ENCODE assay signal across 8 cellular contexts in genomic region chr1:172429324-172430127, GRCh38. TPM values are rescaled to one million over a fixed set of nuclear protein-coding genes. Genes with fewer than 3 reads are reported as not detected.
DNase-seq lines count a peak whose midpoint lies in the region; ATAC-seq and TF ChIP-seq lines count a peak whose summit lies in the region.

No MANE protein-coding gene starts in this region.

- DNase-seq in A673 (ENCODE audit: low spot score), result peak; percentile 82
- peak; percentile 33 for DNase-seq in GM10248 (ENCODE audit: extremely low spot score)
- peak; percentile 35 for DNase-seq in NCI-H146 treated with DMSO at 0.1 percent for 48 hours (lab: John Stamatoyannopoulos, UW; ENCODE audit: unreplicated experiment)
- peak; percentile 68 for DNase-seq in SW480 (ENCODE audit: low spot score)
- DNase-seq in dorsolateral prefrontal cortex, result peak in 2 of 10 donors; percentile 9 to 58
- DNase-seq in mesendoderm, result peak; percentile 79
- no peak for DNase-seq in activated T-helper 1 cell treated with anti-CD3 and anti-CD28 coated beads, Interleukin-12 subunit alpha, Interleukin-12 subunit beta, Interleukin-2, Interleukin-4 antibody, amounts not matched to agents 30 ng/mL and 10 ng/mL and 1 ng/mL, durations not matched to agents 14 hours and 24 hours and 36 hours (ENCODE audit: low spot score)

- H3K4me2 ChIP-seq in mesendoderm (ENCODE audit: low read length), result no peak overlapping the region

- 100% methylated on average over 1 of the region's 1 CpG for WGBS in mesendoderm (ENCODE audit: extremely low coverage, insufficient coverage, low lambda C conversion rate)

- intact Hi-C loops in A673 (cut with micrococcal nuclease; ENCODE audit: unreplicated experiment), result loop anchor here (2.0 kb wide), 1 partner anchor 427 kb away; no protein-coding TSS in a partner anchor
- intact Hi-C loops in dorsolateral prefrontal cortex (cut with DNase I), result loop anchor here in 1 of 2 donors (5.0 kb wide), 2 partner anchors 427 to 627 kb away; no protein-coding TSS in a partner anchor
- intact Hi-C loops in activated T-helper 1 cell treated with anti-CD3 and anti-CD28 coated beads, Interleukin-12 subunit alpha, Interleukin-12 subunit beta, Interleukin-2, Interleukin-4 antibody, amounts not matched to agents 30 ng/mL and 10 ng/mL and 1 ng/mL, durations not matched to agents 14 hours and 24 hours and 36 hours (cut with micrococcal nuclease), result loop anchor here (1.0 kb wide), 4 partner anchors 15 to 427 kb away; partner anchors contain the start of gene PIGC

- peaks cover 25% of the 10 kb centered on the region for H3K4me1 Mint-ChIP-seq in activated T-helper 1 cell treated with anti-CD3 and anti-CD28 coated beads, Interleukin-12 subunit alpha, Interleukin-12 subunit beta, Interleukin-2, Interleukin-4 antibody, amounts not matched to agents 30 ng/mL and 10 ng/mL and 1 ng/mL, durations not matched to agents 14 hours and 24 hours and 36 hours (ENCODE audit: low read depth)

- CTCF ChIA-PET in A673 (lab: Charles Lee) (interaction anchor here (0.6 to 0.9 kb wide), 3 partner anchors 14 to 427 kb away, joined by 3 to 4 read pairs (median 3); no protein-coding TSS in a partner anchor), GM10248 (lab: Yijun Ruan, JAX) (interaction anchor here (0.9 to 1.7 kb wide), 4 partner anchors 9 to 290 kb away, joined by 3 to 6 read pairs (median 4); partner anchors contain the start of genes C1orf105 and PIGC)

- no peaks in the 10 kb centered on the region for H3K79me2 ChIP-seq in mesendoderm (ENCODE audit: control insufficient read depth, insufficient read depth, low read length)

- no TSS peak for BruUV-seq in A673 (replicated peaks; lab: Mats Ljungman, UMichigan)

- no peak overlapping the region for H3K9ac ChIP-seq in mesendoderm (ENCODE audit: low read length)

- no peak overlapping the region for H2BK15ac ChIP-seq in mesendoderm (replicated peaks; ENCODE audit: low read depth)

- no peak overlapping the region for H3K56ac ChIP-seq in mesendoderm (ENCODE audit: low read length)

- H3K18ac ChIP-seq in mesendoderm (ENCODE audit: low read length), result no peak overlapping the region

- H3K23ac ChIP-seq in mesendoderm (ENCODE audit: low read length), result no peak overlapping the region

- no peaks in the 10 kb centered on the region for H3K9me3 Mint-ChIP-seq in activated T-helper 1 cell treated with anti-CD3 and anti-CD28 coated beads, Interleukin-12 subunit alpha, Interleukin-12 subunit beta, Interleukin-2, Interleukin-4 antibody, amounts not matched to agents 30 ng/mL and 10 ng/mL and 1 ng/mL, durations not matched to agents 14 hours and 24 hours and 36 hours

- no peak overlapping the region for H4K5ac ChIP-seq in mesendoderm (ENCODE audit: low read length)

- H4K8ac ChIP-seq in mesendoderm (ENCODE audit: low read depth, low read length), result no peak overlapping the region

- no peak overlapping the region for H3K27ac ChIP-seq in A673 (ENCODE audit: low read depth, low read length, poor library complexity, severe bottlenecking)
- H3K27ac ChIP-seq in dorsolateral prefrontal cortex, result no peak overlapping the region
- H3K27ac ChIP-seq in mesendoderm (ENCODE audit: low read depth, low read length), result no peak overlapping the region

- H3K27me3 ChIP-seq in A673 (replicated peaks; ENCODE audit: insufficient read depth, low read depth, low read length, poor library complexity) (no peaks in the 10 kb centered on the region), dorsolateral prefrontal cortex (no peaks in the 10 kb centered on the region), mesendoderm (ENCODE audit: insufficient read depth, low read length, poor library complexity) (no peaks in the 10 kb centered on the region)

- no peaks in the 10 kb centered on the region for H3K27me3 Mint-ChIP-seq in activated T-helper 1 cell treated with anti-CD3 and anti-CD28 coated beads, Interleukin-12 subunit alpha, Interleukin-12 subunit beta, Interleukin-2, Interleukin-4 antibody, amounts not matched to agents 30 ng/mL and 10 ng/mL and 1 ng/mL, durations not matched to agents 14 hours and 24 hours and 36 hours (ENCODE audit: insufficient read depth)

- no peaks in the 10 kb centered on the region for H3K79me1 ChIP-seq in mesendoderm (ENCODE audit: low read length)

- POLR2A ChIA-PET in A673 (lab: Charles Lee; ENCODE audit: low non-redundant PET), result no interaction called here
- POLR2A ChIA-PET in GM10248 (lab: Yijun Ruan, JAX), result no interaction called here

- H3K4me3 ChIP-seq in A673 (ENCODE audit: low read depth, low read length, poor library complexity, severe bottlenecking) (no peak overlapping the region), dorsolateral prefrontal cortex (no peak overlapping the region), mesendoderm (ENCODE audit: low read length) (no peak overlapping the region)

- H3K36me3 ChIP-seq in A673 (ENCODE audit: insufficient read depth, low read length, poor library complexity, severe bottlenecking) (no peaks in the 10 kb centered on the region), mesendoderm (ENCODE audit: control insufficient read depth, insufficient read depth, low read length) (no peaks in the 10 kb centered on the region)

- no peak overlapping the region for H3K27ac Mint-ChIP-seq in activated T-helper 1 cell treated with anti-CD3 and anti-CD28 coated beads, Interleukin-12 subunit alpha, Interleukin-12 subunit beta, Interleukin-2, Interleukin-4 antibody, amounts not matched to agents 30 ng/mL and 10 ng/mL and 1 ng/mL, durations not matched to agents 14 hours and 24 hours and 36 hours

- H2AK5ac ChIP-seq in mesendoderm (ENCODE audit: low read length), result no peak overlapping the region

- no peak overlapping the region for H3K4ac ChIP-seq in mesendoderm (ENCODE audit: low read depth, low read length)

- no peak overlapping the region for H2BK120ac ChIP-seq in mesendoderm (ENCODE audit: low read depth, low read length)

- no peak overlapping the region for H3K4me3 Mint-ChIP-seq in activated T-helper 1 cell treated with anti-CD3 and anti-CD28 coated beads, Interleukin-12 subunit alpha, Interleukin-12 subunit beta, Interleukin-2, Interleukin-4 antibody, amounts not matched to agents 30 ng/mL and 10 ng/mL and 1 ng/mL, durations not matched to agents 14 hours and 24 hours and 36 hours

- no peaks in the 10 kb centered on the region for H3K4me1 ChIP-seq in A673 (ENCODE audit: insufficient read depth, low read length, poor library complexity, severe bottlenecking)
- H3K4me1 ChIP-seq in mesendoderm (ENCODE audit: control insufficient read depth, low read depth, low read length), result no peaks in the 10 kb centered on the region

- no peaks in the 10 kb centered on the region for H3K9me3 ChIP-seq in A673 (ENCODE audit: low read depth, low read length, poor library complexity, severe bottlenecking)

- H3K36me3 Mint-ChIP-seq in activated T-helper 1 cell treated with anti-CD3 and anti-CD28 coated beads, Interleukin-12 subunit alpha, Interleukin-12 subunit beta, Interleukin-2, Interleukin-4 antibody, amounts not matched to agents 30 ng/mL and 10 ng/mL and 1 ng/mL, durations not matched to agents 14 hours and 24 hours and 36 hours (ENCODE audit: low read depth), result peaks cover 7% of the 10 kb centered on the region

- no peak for ATAC-seq in GM21737 (IDR thresholded peaks at IDR 0.05; ENCODE audit: unreplicated experiment)

- TF ChIP-seq CTCF in A673 (conservative IDR thresholded peaks at IDR 0.05; ENCODE audit: low read depth, low read length), result peak; percentile 92
- TF ChIP-seq CTCF in GM10248 (IDR thresholded peaks at IDR 0.05; ENCODE audit: control extremely low read depth, extremely low read depth, low read depth, missing control alignments), result peak; percentile 63
- peak; percentile 48 to 93 (median 80) for TF ChIP-seq CTCF in dorsolateral prefrontal cortex (IDR thresholded peaks at IDR 0.05 in 54 of 56, conservative IDR thresholded peaks at IDR 0.05 in 2 of 56; ENCODE audit: low read depth in 1 of 56, partially characterized antibody in 56 of 56)

- H2BK5ac ChIP-seq in mesendoderm (ENCODE audit: low read length), result no peak overlapping the region

RNA-seq across cellular contexts. Expression of gene C1orf105, which starts 9.0 kb away (rescaled TPM):
- total RNA-seq in A673 (2021) (not detected in 2 replicates), dorsolateral prefrontal cortex (1 to 10 TPM in 7 of 120 experiments, under 1 TPM in 8, not detected in 105; 0.43 to 2.8 (median 0.66) TPM)
- polyA plus RNA-seq in mesendoderm (2013, experiment 1 of 2), result not detected
- not detected for polyA plus RNA-seq in mesendoderm (2013, experiment 2 of 2)
- not detected in 2 replicates for total RNA-seq in activated T-helper 1 cell treated with anti-CD3 and anti-CD28 coated beads, Interleukin-12 subunit alpha, Interleukin-12 subunit beta, Interleukin-2, Interleukin-4 antibody, amounts not matched to agents 30 ng/mL and 10 ng/mL and 1 ng/mL, durations not matched to agents 14 hours and 24 hours and 36 hours

RNA-seq across cellular contexts. Expression of gene PIGC, which starts 14.3 kb away (rescaled TPM):
- total RNA-seq in A673 (2021), result 21.0 and 23.6 TPM in 2 replicates
- 10 to 100 TPM; 10.6 to 22.8 (median 16.0) TPM for total RNA-seq in dorsolateral prefrontal cortex
- polyA plus RNA-seq in mesendoderm (2013, experiment 1 of 2), result 16.2 TPM
- 15.7 TPM for polyA plus RNA-seq in mesendoderm (2013, experiment 2 of 2)
- total RNA-seq in activated T-helper 1 cell treated with anti-CD3 and anti-CD28 coated beads, Interleukin-12 subunit alpha, Interleukin-12 subunit beta, Interleukin-2, Interleukin-4 antibody, amounts not matched to agents 30 ng/mL and 10 ng/mL and 1 ng/mL, durations not matched to agents 14 hours and 24 hours and 36 hours, result 22.6 and 23.3 TPM in 2 replicates
